ENCODE assay signal across 8 cellular contexts in the genomic region with DNA sequence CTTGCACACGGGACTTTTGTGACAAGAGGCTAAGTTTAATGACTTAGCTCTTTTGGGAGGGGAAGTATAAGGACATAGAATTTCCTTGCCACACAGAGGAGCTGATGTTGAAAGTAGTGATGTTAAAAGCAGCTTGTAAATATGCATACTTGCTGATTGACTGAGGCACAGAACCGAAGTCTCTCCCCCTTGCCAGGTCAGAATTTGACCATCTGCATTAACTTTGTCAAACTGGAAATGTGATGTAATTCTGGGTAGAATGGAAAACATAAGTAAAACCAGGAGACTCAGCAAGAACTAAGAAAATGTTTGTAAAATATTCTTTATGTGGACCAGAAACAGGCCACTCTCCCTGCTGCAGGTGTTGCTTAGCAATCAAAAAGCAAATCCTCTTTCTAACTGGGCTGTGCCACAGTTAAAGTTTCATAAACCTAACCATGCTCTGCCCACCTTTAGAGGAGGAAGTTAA.
DNase-seq lines count a peak whose midpoint lies in the region; ATAC-seq lines count a peak whose summit lies in the region.

No MANE protein-coding gene starts in this region.

- DNase-seq in GM03348 (ENCODE audit: low spot score), result peak; percentile 20
- DNase-seq in activated T-helper 2 cell treated with anti-CD3 and anti-CD28 coated beads, Interferon-gamma antibody, Interleukin-2, Interleukin-4, amounts not matched to agents 10 μg/mL and 5 μg/mL and 100 μg/mL, durations not matched to agents 14 hours and 24 hours and 36 hours (ENCODE audit: low spot score), result no peak
- no peak for DNase-seq in DMS 273 treated with DMSO at 0.1 percent for 48 hours (lab: John Stamatoyannopoulos, UW)
- DNase-seq in activated naive CD4-positive, alpha-beta T cell treated with anti-CD3 and anti-CD28 coated beads, Interleukin-2, amount 10 ng/mL, durations not matched to agents 7 days and 5 days, result no peak
- no peak for DNase-seq in globus pallidus (ENCODE audit: low spot score)
- DNase-seq in NCI-H345 (lab: John Stamatoyannopoulos, UW), result no peak

- no peaks in the 10 kb centered on the region for H3K27me3 Mint-ChIP-seq in activated T-helper 2 cell treated with anti-CD3 and anti-CD28 coated beads, Interferon-gamma antibody, Interleukin-2, Interleukin-4, amounts not matched to agents 10 μg/mL and 5 μg/mL and 100 μg/mL, durations not matched to agents 14 hours and 24 hours and 36 hours (ENCODE audit: low read depth)
- H3K27me3 Mint-ChIP-seq in activated naive CD4-positive, alpha-beta T cell treated with anti-CD3 and anti-CD28 coated beads, Interleukin-2, amount 10 ng/mL, durations not matched to agents 7 days and 5 days, result no peaks in the 10 kb centered on the region

- H3K27ac Mint-ChIP-seq in activated T-helper 2 cell treated with anti-CD3 and anti-CD28 coated beads, Interferon-gamma antibody, Interleukin-2, Interleukin-4, amounts not matched to agents 10 μg/mL and 5 μg/mL and 100 μg/mL, durations not matched to agents 14 hours and 24 hours and 36 hours, result peak overlapping the region; percentile 72
- H3K27ac Mint-ChIP-seq in activated naive CD4-positive, alpha-beta T cell treated with anti-CD3 and anti-CD28 coated beads, Interleukin-2, amount 10 ng/mL, durations not matched to agents 7 days and 5 days, result no peak overlapping the region

- peak; percentile 61 for ATAC-seq in GM19372 (IDR thresholded peaks at IDR 0.05; ENCODE audit: low read depth, unreplicated experiment)
- peak; percentile 78 for ATAC-seq in HG03025 (IDR thresholded peaks at IDR 0.05; ENCODE audit: low FRiP score, unreplicated experiment)

- H3K4me1 Mint-ChIP-seq in activated T-helper 2 cell treated with anti-CD3 and anti-CD28 coated beads, Interferon-gamma antibody, Interleukin-2, Interleukin-4, amounts not matched to agents 10 μg/mL and 5 μg/mL and 100 μg/mL, durations not matched to agents 14 hours and 24 hours and 36 hours (ENCODE audit: low read depth), result peaks cover 57% of the 10 kb centered on the region
- peaks cover 2% of the 10 kb centered on the region for H3K4me1 Mint-ChIP-seq in activated naive CD4-positive, alpha-beta T cell treated with anti-CD3 and anti-CD28 coated beads, Interleukin-2, amount 10 ng/mL, durations not matched to agents 7 days and 5 days

- CTCF ChIA-PET in activated naive CD4-positive, alpha-beta T cell treated with anti-CD3 and anti-CD28 coated beads, Interleukin-2, amount 10 ng/mL, durations not matched to agents 7 days and 5 days (lab: Charles Lee), result interaction anchor here (0.6 kb wide), 1 partner anchor 9 kb away, joined by 3 read pairs; no protein-coding TSS in a partner anchor

- intact Hi-C loops in activated T-helper 2 cell treated with anti-CD3 and anti-CD28 coated beads, Interferon-gamma antibody, Interleukin-2, Interleukin-4, amounts not matched to agents 10 μg/mL and 5 μg/mL and 100 μg/mL, durations not matched to agents 14 hours and 24 hours and 36 hours (cut with micrococcal nuclease), result no loop called here

- H3K9me3 Mint-ChIP-seq in activated T-helper 2 cell treated with anti-CD3 and anti-CD28 coated beads, Interferon-gamma antibody, Interleukin-2, Interleukin-4, amounts not matched to agents 10 μg/mL and 5 μg/mL and 100 μg/mL, durations not matched to agents 14 hours and 24 hours and 36 hours, result no peaks in the 10 kb centered on the region
- no peaks in the 10 kb centered on the region for H3K9me3 Mint-ChIP-seq in activated naive CD4-positive, alpha-beta T cell treated with anti-CD3 and anti-CD28 coated beads, Interleukin-2, amount 10 ng/mL, durations not matched to agents 7 days and 5 days

- no peak overlapping the region for H3K4me3 Mint-ChIP-seq in activated T-helper 2 cell treated with anti-CD3 and anti-CD28 coated beads, Interferon-gamma antibody, Interleukin-2, Interleukin-4, amounts not matched to agents 10 μg/mL and 5 μg/mL and 100 μg/mL, durations not matched to agents 14 hours and 24 hours and 36 hours (ENCODE audit: low read depth)
- H3K4me3 Mint-ChIP-seq in activated naive CD4-positive, alpha-beta T cell treated with anti-CD3 and anti-CD28 coated beads, Interleukin-2, amount 10 ng/mL, durations not matched to agents 7 days and 5 days, result no peak overlapping the region

- H3K36me3 Mint-ChIP-seq in activated T-helper 2 cell treated with anti-CD3 and anti-CD28 coated beads, Interferon-gamma antibody, Interleukin-2, Interleukin-4, amounts not matched to agents 10 μg/mL and 5 μg/mL and 100 μg/mL, durations not matched to agents 14 hours and 24 hours and 36 hours (ENCODE audit: low read depth), result peaks cover 26% of the 10 kb centered on the region
- H3K36me3 Mint-ChIP-seq in activated naive CD4-positive, alpha-beta T cell treated with anti-CD3 and anti-CD28 coated beads, Interleukin-2, amount 10 ng/mL, durations not matched to agents 7 days and 5 days, result peaks cover 4% of the 10 kb centered on the region
